In the genomic region with DNA sequence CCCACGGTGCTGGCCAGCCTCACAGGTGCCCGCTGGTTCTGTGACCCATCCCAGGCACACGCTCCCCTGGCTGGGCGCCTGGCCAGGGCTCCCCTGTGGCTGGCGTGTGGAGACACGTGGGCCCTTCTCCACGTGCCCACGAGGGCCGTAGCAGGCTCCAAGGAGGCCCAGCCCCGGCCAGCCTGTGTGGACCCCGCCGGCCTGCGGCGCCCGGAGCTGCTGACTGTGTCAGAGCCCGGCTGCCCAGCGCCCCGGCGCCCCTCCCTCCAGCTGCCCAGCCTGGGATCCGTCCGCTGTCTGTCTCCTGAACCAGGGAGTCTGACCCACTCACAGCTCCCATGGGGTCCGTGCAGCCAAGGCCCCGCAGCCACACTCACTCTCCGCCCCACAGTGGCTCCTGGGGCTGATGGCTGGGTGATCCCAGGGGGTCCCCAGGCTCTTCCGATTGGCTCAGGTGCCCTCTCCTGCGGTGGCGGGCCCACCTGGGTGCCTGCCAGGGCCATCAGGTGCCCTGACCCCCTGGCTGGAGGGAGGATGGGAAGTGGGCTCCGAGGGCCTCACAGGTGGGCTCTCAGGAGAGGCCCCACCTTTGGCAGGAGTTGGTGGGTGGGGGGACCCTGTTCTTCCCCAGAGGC, we compare ENCODE assay signal across 1 cellular context.
A peak's percentile ranks its signal among the peaks of the same experiment; 100 is the strongest.
TF ChIP-seq lines count a peak whose summit lies in the region.

No MANE protein-coding gene starts in this region.

TF ChIP-seq in HepG2, 621 proteins besides CTCF, POLR2A, EP300 and RAD21:
- TF ChIP-seq, protein P1, sequence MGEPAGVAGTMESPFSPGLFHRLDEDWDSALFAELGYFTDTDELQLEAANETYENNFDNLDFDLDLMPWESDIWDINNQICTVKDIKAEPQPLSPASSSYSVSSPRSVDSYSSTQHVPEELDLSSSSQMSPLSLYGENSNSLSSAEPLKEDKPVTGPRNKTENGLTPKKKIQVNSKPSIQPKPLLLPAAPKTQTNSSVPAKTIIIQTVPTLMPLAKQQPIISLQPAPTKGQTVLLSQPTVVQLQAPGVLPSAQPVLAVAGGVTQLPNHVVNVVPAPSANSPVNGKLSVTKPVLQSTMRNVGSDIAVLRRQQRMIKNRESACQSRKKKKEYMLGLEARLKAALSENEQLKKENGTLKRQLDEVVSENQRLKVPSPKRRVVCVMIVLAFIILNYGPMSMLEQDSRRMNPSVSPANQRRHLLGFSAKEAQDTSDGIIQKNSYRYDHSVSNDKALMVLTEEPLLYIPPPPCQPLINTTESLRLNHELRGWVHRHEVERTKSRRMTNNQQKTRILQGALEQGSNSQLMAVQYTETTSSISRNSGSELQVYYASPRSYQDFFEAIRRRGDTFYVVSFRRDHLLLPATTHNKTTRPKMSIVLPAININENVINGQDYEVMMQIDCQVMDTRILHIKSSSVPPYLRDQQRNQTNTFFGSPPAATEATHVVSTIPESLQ (CRISPR knock-in tag; conservative IDR thresholded peaks at IDR 0.05), result no peak
- no peak for TF ChIP-seq ZNF782 (CRISPR knock-in tag; IDR thresholded peaks at IDR 0.05; ENCODE audit: borderline replicate concordance)
- no peak for TF ChIP-seq FOXA3 (CRISPR knock-in tag; IDR thresholded peaks at IDR 0.05)
- peak; percentile 21; the same call in 1 of the 2 replicates for TF ChIP-seq RBFOX2 (IDR thresholded peaks at IDR 0.05; ENCODE audit: low read depth, low read length)
